1 cellular context compared by ENCODE assay signal in the genomic region with DNA sequence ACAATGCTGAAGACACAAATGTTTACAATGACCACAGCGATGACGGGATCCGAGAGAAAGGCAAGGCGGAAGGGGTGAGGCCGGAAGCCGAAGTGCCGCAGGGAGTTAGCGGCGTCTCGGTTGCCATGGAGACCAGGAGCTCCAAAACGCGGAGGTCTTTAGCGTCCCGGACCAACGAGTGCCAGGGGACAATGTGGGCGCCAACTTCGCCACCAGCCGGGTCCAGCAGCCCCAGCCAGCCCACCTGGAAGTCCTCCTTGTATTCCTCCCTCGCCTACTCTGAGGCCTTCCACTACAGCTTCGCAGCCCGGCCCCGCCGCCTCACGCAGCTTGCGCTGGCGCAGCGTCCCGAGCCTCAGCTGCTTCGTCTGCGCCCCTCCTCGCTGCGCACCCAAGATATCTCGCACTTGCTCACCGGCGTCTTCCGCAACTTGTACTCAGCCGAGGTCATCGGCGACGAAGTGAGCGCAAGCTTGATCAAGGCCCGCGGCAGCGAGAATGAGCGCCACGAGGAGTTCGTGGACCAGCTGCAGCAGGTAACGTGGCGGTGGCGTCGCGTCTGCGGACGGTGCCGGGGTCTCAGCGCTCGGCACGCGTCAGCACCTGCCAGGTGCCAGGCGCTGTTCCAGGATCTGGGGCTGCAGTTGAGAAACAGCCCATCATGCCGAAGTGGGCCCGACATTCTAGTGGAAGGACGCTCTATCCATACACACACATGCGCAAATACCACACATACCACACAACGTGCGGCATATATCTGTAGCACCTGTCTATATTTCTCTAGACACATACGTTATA.
TF ChIP-seq lines count a peak whose summit lies in the region.

A gene with protein sequence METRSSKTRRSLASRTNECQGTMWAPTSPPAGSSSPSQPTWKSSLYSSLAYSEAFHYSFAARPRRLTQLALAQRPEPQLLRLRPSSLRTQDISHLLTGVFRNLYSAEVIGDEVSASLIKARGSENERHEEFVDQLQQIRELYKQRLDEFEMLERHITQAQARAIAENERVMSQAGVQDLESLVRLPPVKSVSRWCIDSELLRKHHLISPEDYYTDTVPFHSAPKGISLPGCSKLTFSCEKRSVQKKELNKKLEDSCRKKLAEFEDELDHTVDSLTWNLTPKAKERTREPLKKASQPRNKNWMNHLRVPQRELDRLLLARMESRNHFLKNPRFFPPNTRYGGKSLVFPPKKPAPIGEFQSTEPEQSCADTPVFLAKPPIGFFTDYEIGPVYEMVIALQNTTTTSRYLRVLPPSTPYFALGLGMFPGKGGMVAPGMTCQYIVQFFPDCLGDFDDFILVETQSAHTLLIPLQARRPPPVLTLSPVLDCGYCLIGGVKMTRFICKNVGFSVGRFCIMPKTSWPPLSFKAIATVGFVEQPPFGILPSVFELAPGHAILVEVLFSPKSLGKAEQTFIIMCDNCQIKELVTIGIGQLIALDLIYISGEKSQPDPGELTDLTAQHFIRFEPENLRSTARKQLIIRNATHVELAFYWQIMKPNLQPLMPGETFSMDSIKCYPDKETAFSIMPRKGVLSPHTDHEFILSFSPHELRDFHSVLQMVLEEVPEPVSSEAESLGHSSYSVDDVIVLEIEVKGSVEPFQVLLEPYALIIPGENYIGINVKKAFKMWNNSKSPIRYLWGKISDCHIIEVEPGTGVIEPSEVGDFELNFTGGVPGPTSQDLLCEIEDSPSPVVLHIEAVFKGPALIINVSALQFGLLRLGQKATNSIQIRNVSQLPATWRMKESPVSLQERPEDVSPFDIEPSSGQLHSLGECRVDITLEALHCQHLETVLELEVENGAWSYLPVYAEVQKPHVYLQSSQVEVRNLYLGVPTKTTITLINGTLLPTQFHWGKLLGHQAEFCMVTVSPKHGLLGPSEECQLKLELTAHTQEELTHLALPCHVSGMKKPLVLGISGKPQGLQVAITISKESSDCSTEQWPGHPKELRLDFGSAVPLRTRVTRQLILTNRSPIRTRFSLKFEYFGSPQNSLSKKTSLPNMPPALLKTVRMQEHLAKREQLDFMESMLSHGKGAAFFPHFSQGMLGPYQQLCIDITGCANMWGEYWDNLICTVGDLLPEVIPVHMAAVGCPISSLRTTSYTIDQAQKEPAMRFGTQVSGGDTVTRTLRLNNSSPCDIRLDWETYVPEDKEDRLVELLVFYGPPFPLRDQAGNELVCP (N-terminal part only) (plus strand): TSS at position 108 of the 798 bp plus-strand sequence. CDS start 18 bp downstream, at position 126.

TF ChIP-seq in K562, 482 proteins besides CTCF, POLR2A, EP300 and RAD21 (continued from another document and continues in another):
- TF ChIP-seq, protein P1, sequence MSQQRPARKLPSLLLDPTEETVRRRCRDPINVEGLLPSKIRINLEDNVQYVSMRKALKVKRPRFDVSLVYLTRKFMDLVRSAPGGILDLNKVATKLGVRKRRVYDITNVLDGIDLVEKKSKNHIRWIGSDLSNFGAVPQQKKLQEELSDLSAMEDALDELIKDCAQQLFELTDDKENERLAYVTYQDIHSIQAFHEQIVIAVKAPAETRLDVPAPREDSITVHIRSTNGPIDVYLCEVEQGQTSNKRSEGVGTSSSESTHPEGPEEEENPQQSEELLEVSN (IDR thresholded peaks at IDR 0.05; ENCODE audit: borderline replicate concordance in 1 of 2, extremely low read depth in 1 of 2, insufficient read depth in 1 of 2, insufficient read length in 1 of 2, low read depth in 1 of 2, low read length in 1 of 2, poor library complexity in 1 of 2, severe bottlenecking in 1 of 2): peak in 1 of 2 experiments; percentile 15
- TF ChIP-seq ADNP (tag; IDR thresholded peaks at IDR 0.05): no peak
- TF ChIP-seq BACH1 (tag; IDR thresholded peaks at IDR 0.05): no peak
- no peak for TF ChIP-seq DDX20 (tag; IDR thresholded peaks at IDR 0.05; ENCODE audit: low read depth)
- no peak for TF ChIP-seq TAF7 (tag; IDR thresholded peaks at IDR 0.05)
- TF ChIP-seq ETV1 (tag; conservative IDR thresholded peaks at IDR 0.05; ENCODE audit: low read depth): peak; percentile 42
- TF ChIP-seq IFI16 (CRISPR knock-in tag; IDR thresholded peaks at IDR 0.05): no peak
- no peak for TF ChIP-seq ZNF24 (IDR thresholded peaks at IDR 0.05)
- TF ChIP-seq, protein P2, sequence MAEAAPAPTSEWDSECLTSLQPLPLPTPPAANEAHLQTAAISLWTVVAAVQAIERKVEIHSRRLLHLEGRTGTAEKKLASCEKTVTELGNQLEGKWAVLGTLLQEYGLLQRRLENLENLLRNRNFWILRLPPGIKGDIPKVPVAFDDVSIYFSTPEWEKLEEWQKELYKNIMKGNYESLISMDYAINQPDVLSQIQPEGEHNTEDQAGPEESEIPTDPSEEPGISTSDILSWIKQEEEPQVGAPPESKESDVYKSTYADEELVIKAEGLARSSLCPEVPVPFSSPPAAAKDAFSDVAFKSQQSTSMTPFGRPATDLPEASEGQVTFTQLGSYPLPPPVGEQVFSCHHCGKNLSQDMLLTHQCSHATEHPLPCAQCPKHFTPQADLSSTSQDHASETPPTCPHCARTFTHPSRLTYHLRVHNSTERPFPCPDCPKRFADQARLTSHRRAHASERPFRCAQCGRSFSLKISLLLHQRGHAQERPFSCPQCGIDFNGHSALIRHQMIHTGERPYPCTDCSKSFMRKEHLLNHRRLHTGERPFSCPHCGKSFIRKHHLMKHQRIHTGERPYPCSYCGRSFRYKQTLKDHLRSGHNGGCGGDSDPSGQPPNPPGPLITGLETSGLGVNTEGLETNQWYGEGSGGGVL (CRISPR knock-in tag; IDR thresholded peaks at IDR 0.05): no peak
- TF ChIP-seq KDM4B (IDR thresholded peaks at IDR 0.05; ENCODE audit: borderline replicate concordance in 2 of 2, low read depth in 1 of 2): no peak
- TF ChIP-seq MBD2 (IDR thresholded peaks at IDR 0.05; ENCODE audit: borderline replicate concordance, low read depth): no peak
- TF ChIP-seq SMC3 (conservative IDR thresholded peaks at IDR 0.05; ENCODE audit: insufficient read depth, low read depth, low read length): no peak
- TF ChIP-seq CBFB (CRISPR knock-in tag; IDR thresholded peaks at IDR 0.05): no peak
- no peak for TF ChIP-seq ELF2 (CRISPR knock-in tag; IDR thresholded peaks at IDR 0.05)
- TF ChIP-seq XRCC4 (IDR thresholded peaks at IDR 0.05; ENCODE audit: extremely low read depth, insufficient read depth, insufficient read length): no peak
- no peak for TF ChIP-seq PHF21A (IDR thresholded peaks at IDR 0.05; ENCODE audit: borderline replicate concordance, low read depth)
- TF ChIP-seq, protein P3, sequence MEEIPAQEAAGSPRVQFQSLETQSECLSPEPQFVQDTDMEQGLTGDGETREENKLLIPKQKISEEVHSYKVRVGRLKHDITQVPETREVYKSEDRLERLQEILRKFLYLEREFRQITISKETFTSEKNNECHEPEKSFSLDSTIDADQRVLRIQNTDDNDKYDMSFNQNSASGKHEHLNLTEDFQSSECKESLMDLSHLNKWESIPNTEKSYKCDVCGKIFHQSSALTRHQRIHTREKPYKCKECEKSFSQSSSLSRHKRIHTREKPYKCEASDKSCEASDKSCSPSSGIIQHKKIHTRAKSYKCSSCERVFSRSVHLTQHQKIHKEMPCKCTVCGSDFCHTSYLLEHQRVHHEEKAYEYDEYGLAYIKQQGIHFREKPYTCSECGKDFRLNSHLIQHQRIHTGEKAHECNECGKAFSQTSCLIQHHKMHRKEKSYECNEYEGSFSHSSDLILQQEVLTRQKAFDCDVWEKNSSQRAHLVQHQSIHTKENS (CRISPR knock-in tag; IDR thresholded peaks at IDR 0.05): no peak
- no peak for TF ChIP-seq PCBP2 (IDR thresholded peaks at IDR 0.05; ENCODE audit: low read depth, low read length, poor library complexity, severe bottlenecking)
- TF ChIP-seq ZBED1 (IDR thresholded peaks at IDR 0.05): no peak
- TF ChIP-seq, protein P4, sequence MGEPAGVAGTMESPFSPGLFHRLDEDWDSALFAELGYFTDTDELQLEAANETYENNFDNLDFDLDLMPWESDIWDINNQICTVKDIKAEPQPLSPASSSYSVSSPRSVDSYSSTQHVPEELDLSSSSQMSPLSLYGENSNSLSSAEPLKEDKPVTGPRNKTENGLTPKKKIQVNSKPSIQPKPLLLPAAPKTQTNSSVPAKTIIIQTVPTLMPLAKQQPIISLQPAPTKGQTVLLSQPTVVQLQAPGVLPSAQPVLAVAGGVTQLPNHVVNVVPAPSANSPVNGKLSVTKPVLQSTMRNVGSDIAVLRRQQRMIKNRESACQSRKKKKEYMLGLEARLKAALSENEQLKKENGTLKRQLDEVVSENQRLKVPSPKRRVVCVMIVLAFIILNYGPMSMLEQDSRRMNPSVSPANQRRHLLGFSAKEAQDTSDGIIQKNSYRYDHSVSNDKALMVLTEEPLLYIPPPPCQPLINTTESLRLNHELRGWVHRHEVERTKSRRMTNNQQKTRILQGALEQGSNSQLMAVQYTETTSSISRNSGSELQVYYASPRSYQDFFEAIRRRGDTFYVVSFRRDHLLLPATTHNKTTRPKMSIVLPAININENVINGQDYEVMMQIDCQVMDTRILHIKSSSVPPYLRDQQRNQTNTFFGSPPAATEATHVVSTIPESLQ (CRISPR knock-in tag; IDR thresholded peaks at IDR 0.05): no peak
- TF ChIP-seq CXXC5 (CRISPR knock-in tag; IDR thresholded peaks at IDR 0.05): 0 out of 2 replicates have a peak, but pooled peaks have one; percentile 27
- TF ChIP-seq KAT7 (CRISPR knock-in tag; IDR thresholded peaks at IDR 0.05; ENCODE audit: borderline replicate concordance): no peak
- peak; percentile 94 for TF ChIP-seq RFX1 (IDR thresholded peaks at IDR 0.05)
- TF ChIP-seq, protein P5, sequence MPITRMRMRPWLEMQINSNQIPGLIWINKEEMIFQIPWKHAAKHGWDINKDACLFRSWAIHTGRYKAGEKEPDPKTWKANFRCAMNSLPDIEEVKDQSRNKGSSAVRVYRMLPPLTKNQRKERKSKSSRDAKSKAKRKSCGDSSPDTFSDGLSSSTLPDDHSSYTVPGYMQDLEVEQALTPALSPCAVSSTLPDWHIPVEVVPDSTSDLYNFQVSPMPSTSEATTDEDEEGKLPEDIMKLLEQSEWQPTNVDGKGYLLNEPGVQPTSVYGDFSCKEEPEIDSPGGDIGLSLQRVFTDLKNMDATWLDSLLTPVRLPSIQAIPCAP (CRISPR knock-in tag; IDR thresholded peaks at IDR 0.05; ENCODE audit: borderline replicate concordance): no peak
- TF ChIP-seq, protein P6, sequence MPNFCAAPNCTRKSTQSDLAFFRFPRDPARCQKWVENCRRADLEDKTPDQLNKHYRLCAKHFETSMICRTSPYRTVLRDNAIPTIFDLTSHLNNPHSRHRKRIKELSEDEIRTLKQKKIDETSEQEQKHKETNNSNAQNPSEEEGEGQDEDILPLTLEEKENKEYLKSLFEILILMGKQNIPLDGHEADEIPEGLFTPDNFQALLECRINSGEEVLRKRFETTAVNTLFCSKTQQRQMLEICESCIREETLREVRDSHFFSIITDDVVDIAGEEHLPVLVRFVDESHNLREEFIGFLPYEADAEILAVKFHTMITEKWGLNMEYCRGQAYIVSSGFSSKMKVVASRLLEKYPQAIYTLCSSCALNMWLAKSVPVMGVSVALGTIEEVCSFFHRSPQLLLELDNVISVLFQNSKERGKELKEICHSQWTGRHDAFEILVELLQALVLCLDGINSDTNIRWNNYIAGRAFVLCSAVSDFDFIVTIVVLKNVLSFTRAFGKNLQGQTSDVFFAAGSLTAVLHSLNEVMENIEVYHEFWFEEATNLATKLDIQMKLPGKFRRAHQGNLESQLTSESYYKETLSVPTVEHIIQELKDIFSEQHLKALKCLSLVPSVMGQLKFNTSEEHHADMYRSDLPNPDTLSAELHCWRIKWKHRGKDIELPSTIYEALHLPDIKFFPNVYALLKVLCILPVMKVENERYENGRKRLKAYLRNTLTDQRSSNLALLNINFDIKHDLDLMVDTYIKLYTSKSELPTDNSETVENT (CRISPR knock-in tag; IDR thresholded peaks at IDR 0.05): no peak
- TF ChIP-seq TEAD1 (CRISPR knock-in tag; IDR thresholded peaks at IDR 0.05): no peak
- TF ChIP-seq, protein P7, sequence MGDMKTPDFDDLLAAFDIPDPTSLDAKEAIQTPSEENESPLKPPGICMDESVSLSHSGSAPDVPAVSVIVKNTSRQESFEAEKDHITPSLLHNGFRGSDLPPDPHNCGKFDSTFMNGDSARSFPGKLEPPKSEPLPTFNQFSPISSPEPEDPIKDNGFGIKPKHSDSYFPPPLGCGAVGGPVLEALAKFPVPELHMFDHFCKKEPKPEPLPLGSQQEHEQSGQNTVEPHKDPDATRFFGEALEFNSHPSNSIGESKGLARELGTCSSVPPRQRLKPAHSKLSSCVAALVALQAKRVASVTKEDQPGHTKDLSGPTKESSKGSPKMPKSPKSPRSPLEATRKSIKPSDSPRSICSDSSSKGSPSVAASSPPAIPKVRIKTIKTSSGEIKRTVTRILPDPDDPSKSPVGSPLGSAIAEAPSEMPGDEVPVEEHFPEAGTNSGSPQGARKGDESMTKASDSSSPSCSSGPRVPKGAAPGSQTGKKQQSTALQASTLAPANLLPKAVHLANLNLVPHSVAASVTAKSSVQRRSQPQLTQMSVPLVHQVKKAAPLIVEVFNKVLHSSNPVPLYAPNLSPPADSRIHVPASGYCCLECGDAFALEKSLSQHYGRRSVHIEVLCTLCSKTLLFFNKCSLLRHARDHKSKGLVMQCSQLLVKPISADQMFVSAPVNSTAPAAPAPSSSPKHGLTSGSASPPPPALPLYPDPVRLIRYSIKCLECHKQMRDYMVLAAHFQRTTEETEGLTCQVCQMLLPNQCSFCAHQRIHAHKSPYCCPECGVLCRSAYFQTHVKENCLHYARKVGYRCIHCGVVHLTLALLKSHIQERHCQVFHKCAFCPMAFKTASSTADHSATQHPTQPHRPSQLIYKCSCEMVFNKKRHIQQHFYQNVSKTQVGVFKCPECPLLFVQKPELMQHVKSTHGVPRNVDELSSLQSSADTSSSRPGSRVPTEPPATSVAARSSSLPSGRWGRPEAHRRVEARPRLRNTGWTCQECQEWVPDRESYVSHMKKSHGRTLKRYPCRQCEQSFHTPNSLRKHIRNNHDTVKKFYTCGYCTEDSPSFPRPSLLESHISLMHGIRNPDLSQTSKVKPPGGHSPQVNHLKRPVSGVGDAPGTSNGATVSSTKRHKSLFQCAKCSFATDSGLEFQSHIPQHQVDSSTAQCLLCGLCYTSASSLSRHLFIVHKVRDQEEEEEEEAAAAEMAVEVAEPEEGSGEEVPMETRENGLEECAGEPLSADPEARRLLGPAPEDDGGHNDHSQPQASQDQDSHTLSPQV (IDR thresholded peaks at IDR 0.05): no peak
- TF ChIP-seq DMBX1 (CRISPR knock-in tag; IDR thresholded peaks at IDR 0.05; ENCODE audit: borderline replicate concordance): no peak
